Comparison of ENCODE assay signal across 1 cellular context in genomic region chr5:72400950-72401349, GRCh38.
TF ChIP-seq lines count a peak whose summit lies in the region.

No MANE protein-coding gene starts in this region.

TF ChIP-seq in K562, 482 proteins besides CTCF, POLR2A, EP300 and RAD21 (continued from another document):
- peak; percentile 78 for TF ChIP-seq ZNF280A (IDR thresholded peaks at IDR 0.05; ENCODE audit: low read depth, partially characterized antibody)
- no peak for TF ChIP-seq CUX1 (CRISPR knock-in tag; IDR thresholded peaks at IDR 0.05)
- no peak for TF ChIP-seq ETV5 (CRISPR knock-in tag; IDR thresholded peaks at IDR 0.05; ENCODE audit: low read depth)
- no peak for TF ChIP-seq ZMIZ1 (IDR thresholded peaks at IDR 0.05; ENCODE audit: low read depth in 2 of 2, low read length in 2 of 2)
- no peak for TF ChIP-seq DIDO1 (tag; IDR thresholded peaks at IDR 0.05; ENCODE audit: low read depth)
- peak; percentile 50; the same call in 1 of the 2 replicates for TF ChIP-seq CBX1 (IDR thresholded peaks at IDR 0.05; ENCODE audit: low read depth)
- TF ChIP-seq IRF9 (tag; IDR thresholded peaks at IDR 0.05), result no peak
- TF ChIP-seq ZEB2 (IDR thresholded peaks at IDR 0.05), result peak; percentile 35; the same call in 1 of the 2 replicates
- TF ChIP-seq NFYB (IDR thresholded peaks at IDR 0.05; ENCODE audit: extremely low read depth, insufficient read length), result no peak
- no peak for TF ChIP-seq NCOA1 (IDR thresholded peaks at IDR 0.05; ENCODE audit: low read depth)
- TF ChIP-seq E2F5 (CRISPR knock-in tag; IDR thresholded peaks at IDR 0.05), result no peak
- TF ChIP-seq MXD1 (CRISPR knock-in tag; IDR thresholded peaks at IDR 0.05; ENCODE audit: borderline replicate concordance, poor library complexity, severe bottlenecking), result no peak
- TF ChIP-seq ZNF766 (CRISPR knock-in tag; conservative IDR thresholded peaks at IDR 0.05), result peak; percentile 89
- no peak for TF ChIP-seq ZBTB26 (CRISPR knock-in tag; IDR thresholded peaks at IDR 0.05)
- no peak for TF ChIP-seq ARID3A (IDR thresholded peaks at IDR 0.05; ENCODE audit: borderline replicate concordance, low read depth, low read length)
- TF ChIP-seq PHF21A (IDR thresholded peaks at IDR 0.05; ENCODE audit: borderline replicate concordance, low read depth), result no peak
- TF ChIP-seq CBX3 (IDR thresholded peaks at IDR 0.05; ENCODE audit: borderline replicate concordance in 1 of 2, low read length in 2 of 2), result peak in 1 of 2 experiments; percentile 69; a peak in 1 of 3 replicates
- no peak for TF ChIP-seq KLF10 (CRISPR knock-in tag; IDR thresholded peaks at IDR 0.05)
- TF ChIP-seq TRIM28 (IDR thresholded peaks at IDR 0.05), result peak; percentile 44; the same call in 1 of the 2 replicates
- TF ChIP-seq ETV1 (tag; conservative IDR thresholded peaks at IDR 0.05; ENCODE audit: low read depth), result no peak
- TF ChIP-seq CBX5 (IDR thresholded peaks at IDR 0.05; ENCODE audit: borderline replicate concordance, low read depth), result peak; percentile 84
